Comparison of ENCODE assay signal across 16 cellular contexts in the genomic region with DNA sequence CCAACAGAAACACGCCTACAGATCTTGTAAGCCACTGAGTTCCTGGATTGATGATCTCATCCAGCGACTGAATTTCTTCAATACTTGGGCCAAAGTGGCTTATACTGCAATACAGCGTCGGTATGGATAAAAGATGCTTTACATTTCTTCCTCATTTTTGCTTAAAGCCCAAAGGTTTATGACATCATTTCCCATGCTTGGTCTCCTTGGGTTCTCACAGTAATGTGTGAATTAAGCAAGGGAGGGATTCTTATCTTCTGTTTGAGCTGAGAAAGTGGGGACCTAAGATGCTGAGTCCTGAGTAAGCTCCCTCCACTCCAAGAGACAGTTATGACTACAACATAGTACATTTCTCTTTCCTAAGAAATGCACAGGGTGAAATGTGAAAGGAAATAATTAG. TPM values are rescaled to one million over a fixed set of nuclear protein-coding genes. Genes with fewer than 3 reads are reported as not detected.
DNase-seq lines count a peak whose midpoint lies in the region; FAIRE-seq and TF ChIP-seq lines count a peak whose summit lies in the region.
"Had no signal": no experiment of that assay in that cellular context is flagged by ENCODE, and none has a peak within 500 bp of the region (broad histone marks: within the 10 kb centered on the region; RNA-seq: fewer than 3 reads in every experiment).

No MANE protein-coding gene starts in this region.

- no peak overlapping the region for H2BK12ac ChIP-seq in mesenchymal stem cell (ENCODE audit: low read length in 2 of 2)

- H4K20me1 ChIP-seq in astrocyte (ENCODE audit: insufficient read depth, low read length): no peaks in the 10 kb centered on the region

- H3K27me3 ChIP-seq in astrocyte (ENCODE audit: insufficient read depth, low read length) (no peaks in the 10 kb centered on the region), mesenchymal stem cell (ENCODE audit: control insufficient read depth in 1 of 2, insufficient read depth in 1 of 2, low read length in 2 of 2) (no peaks in the 10 kb centered on the region)

- H2AK5ac ChIP-seq in mesenchymal stem cell (ENCODE audit: low read length, severe bottlenecking): no peak overlapping the region

- no peaks in the 10 kb centered on the region for H3K36me3 ChIP-seq in astrocyte (ENCODE audit: insufficient read depth, low read length)
- peaks cover 0 to 5% of the 10 kb centered on the region in 2 experiments for H3K36me3 ChIP-seq in mesenchymal stem cell (ENCODE audit: control insufficient read depth in 1 of 2, insufficient read depth in 2 of 2, low read depth in 1 of 2, low read length in 2 of 2)

- H3K14ac ChIP-seq in mesenchymal stem cell (ENCODE audit: low read length in 2 of 2): no peak overlapping the region

- H3K27ac Mint-ChIP-seq in astrocyte (ENCODE audit: unreplicated experiment): no peak overlapping the region
- H3K27ac Mint-ChIP-seq: B cell; CD8-positive, alpha-beta T cell had no signal

- H3K4me1 ChIP-seq in astrocyte (ENCODE audit: insufficient read depth, low read length): no peaks in the 10 kb centered on the region
- H3K4me1 ChIP-seq in mesenchymal stem cell (ENCODE audit: control insufficient read depth, insufficient read depth, low read depth, low read length): no peaks in the 10 kb centered on the region

- no peak for FAIRE-seq in astrocyte (lab: Jason Lieb, UNC)
- FAIRE-seq: D721Med had no signal

- no peak overlapping the region for H2BK15ac ChIP-seq in mesenchymal stem cell (ENCODE audit: low read depth, poor library complexity, severe bottlenecking)

- no peak overlapping the region for H4K91ac ChIP-seq in mesenchymal stem cell (ENCODE audit: low read length)

- H3K36me3 Mint-ChIP-seq in astrocyte (ENCODE audit: low read depth, unreplicated experiment): peaks cover 10% of the 10 kb centered on the region

- H3K27ac ChIP-seq in astrocyte (ENCODE audit: low read depth, low read length): no peak overlapping the region
- H3K27ac ChIP-seq in mesenchymal stem cell (ENCODE audit: low read length, poor library complexity, severe bottlenecking): no peak overlapping the region

- H2BK5ac ChIP-seq in mesenchymal stem cell (ENCODE audit: low read depth, low read length, poor library complexity, severe bottlenecking): no peak overlapping the region

- intact Hi-C loops in head of caudate nucleus (cut with DNase I): no loop called here

- H3K9ac ChIP-seq in astrocyte (ENCODE audit: low read length) (no peak overlapping the region), mesenchymal stem cell (ENCODE audit: low read length) (peak overlapping the region; percentile 4)

- H3K79me2 ChIP-seq in astrocyte (ENCODE audit: insufficient read depth, low read length): no peaks in the 10 kb centered on the region

- H2AFZ ChIP-seq in astrocyte (ENCODE audit: low read depth, low read length) (no peak overlapping the region), mesenchymal stem cell (ENCODE audit: low read depth, low read length) (no peak overlapping the region)

- no peak overlapping the region for H3K4me3 Mint-ChIP-seq in astrocyte (ENCODE audit: unreplicated experiment)
- H3K4me3 Mint-ChIP-seq: B cell; CD8-positive, alpha-beta T cell had no signal

- TF ChIP-seq CTCF in astrocyte (IDR thresholded peaks at IDR 0.05; ENCODE audit: insufficient read depth, low read depth, low read length): no peak

- H3K18ac ChIP-seq in mesenchymal stem cell (ENCODE audit: low read depth in 1 of 2, low read length in 2 of 2): no peak overlapping the region

- H3K9me3 ChIP-seq in astrocyte (ENCODE audit: insufficient read depth, low read depth, low read length) (no peaks in the 10 kb centered on the region), mesenchymal stem cell (ENCODE audit: control insufficient read depth, low read length) (no peaks in the 10 kb centered on the region)

- DNase-seq in EH (ENCODE audit: low read depth) (peak; percentile 2), MV-4-11 (lab: John Stamatoyannopoulos, UW) (peak; percentile 41), astrocyte (ENCODE audit: low read depth) (peak; percentile 21), mesenchymal stem cell (no peak), anterior cingulate cortex (lab: John Stamatoyannopoulos, UW) (no peak), head of caudate nucleus (no peak), OCI-M2 (lab: John Stamatoyannopoulos, UW; ENCODE audit: unreplicated experiment) (no peak)
- DNase-seq: ACHN; CD8-positive, alpha-beta T cell; DMS79 treated with DMSO at 0.1 percent for 48 hours; GF-D8; NCI-H1048; NCI-H446; SHP77 treated with DMSO at 0.1 percent for 48 hours had no signal

- no peak overlapping the region for H2BK120ac ChIP-seq in mesenchymal stem cell (ENCODE audit: low read depth, low read length)

- H3K9me3 Mint-ChIP-seq in astrocyte (ENCODE audit: unreplicated experiment): no peaks in the 10 kb centered on the region
- H3K9me3 Mint-ChIP-seq: CD8-positive, alpha-beta T cell had no signal

- 88% methylated on average over 4 of the region's 4 CpGs for WGBS in mesenchymal stem cell

- no peak overlapping the region for H3K4me3 ChIP-seq in astrocyte (ENCODE audit: insufficient read depth, low read depth, low read length)
- H3K4me3 ChIP-seq in mesenchymal stem cell (ENCODE audit: insufficient read depth in 1 of 2, low read depth in 1 of 2, low read length in 2 of 2): no peak overlapping the region

- H3K4me2 ChIP-seq in astrocyte (ENCODE audit: low read length): no peak overlapping the region
- H3K4me2 ChIP-seq in mesenchymal stem cell (ENCODE audit: low read length, poor library complexity, severe bottlenecking): no peak overlapping the region

- H3K27me3 Mint-ChIP-seq in astrocyte (ENCODE audit: low read depth, unreplicated experiment): peaks cover 2% of the 10 kb centered on the region
- H3K27me3 Mint-ChIP-seq: B cell had no signal

- no peaks in the 10 kb centered on the region for H3K79me1 ChIP-seq in mesenchymal stem cell (replicated peaks; ENCODE audit: low read length, poor library complexity, severe bottlenecking)

- no peak overlapping the region for H3K4ac ChIP-seq in mesenchymal stem cell (ENCODE audit: low read depth in 1 of 2, low read length in 2 of 2)

- H3K4me1 Mint-ChIP-seq in astrocyte (ENCODE audit: low read depth, unreplicated experiment): peaks cover 9% of the 10 kb centered on the region
- H3K4me1 Mint-ChIP-seq: B cell had no signal

- H4K8ac ChIP-seq in mesenchymal stem cell (ENCODE audit: low read length): no peak overlapping the region

- no peak overlapping the region for H3K23ac ChIP-seq in mesenchymal stem cell (ENCODE audit: low read length in 2 of 2)

RNA-seq across cellular contexts. Expression of gene LBR, which starts 39.5 kb away (rescaled TPM):
- total RNA-seq in astrocyte: 35.0 and 42.6 TPM in 2 replicates
- polyA plus RNA-seq in mesenchymal stem cell (2013, experiment 1 of 2): 30.8 TPM
- polyA plus RNA-seq in mesenchymal stem cell (2013, experiment 2 of 2): 30.9 TPM

Comparison
In these comparisons a context has a peak if more than half of its experiments do, and no peak if none do; other contexts are left out.
1. DNase-seq: peak in EH (single experiment), MV-4-11 (single experiment) and astrocyte (single experiment); none in mesenchymal stem cell (single experiment), anterior cingulate cortex (0 of 58), head of caudate nucleus (0 of 42) and OCI-M2 (single experiment).